8 cellular contexts compared by ENCODE assay signal in the genomic region with DNA sequence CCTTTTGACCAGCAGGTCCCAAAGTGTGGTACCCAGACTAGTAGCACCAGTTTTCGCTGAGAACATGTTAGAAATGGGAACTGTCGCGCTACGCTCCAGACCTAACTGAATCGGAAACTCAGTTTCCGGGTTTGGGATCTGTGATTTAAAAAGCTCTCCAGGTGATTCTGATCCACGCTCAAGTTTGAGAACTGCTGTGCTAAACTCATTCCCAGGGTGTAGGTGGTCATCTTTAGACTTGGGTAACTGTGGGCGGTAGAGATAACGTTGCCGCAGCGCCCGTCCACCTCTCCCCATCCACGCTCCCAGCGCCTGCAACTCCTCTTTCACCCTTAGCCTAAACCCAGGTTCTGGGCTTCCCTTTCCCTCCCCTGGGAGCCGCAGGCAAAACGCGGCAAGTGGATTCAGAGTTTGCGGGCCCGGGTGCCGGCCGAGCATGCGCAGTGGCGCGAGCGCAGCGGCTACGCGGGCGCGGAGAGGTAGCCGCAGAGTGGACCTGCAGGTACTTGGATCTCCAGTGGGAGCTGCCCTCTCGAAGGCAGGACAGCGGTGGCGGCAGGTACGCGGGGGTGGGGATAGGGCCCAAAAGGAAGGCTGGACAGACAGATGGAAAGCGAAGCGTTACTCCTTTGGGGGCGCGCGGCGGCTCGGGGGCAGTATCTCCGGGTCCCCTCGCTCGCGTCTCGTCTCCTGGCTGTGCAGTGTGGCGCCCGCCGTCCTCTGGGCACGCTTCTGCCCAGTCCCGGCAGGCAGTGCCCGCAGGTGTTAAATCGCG. TPM values are rescaled to one million over a fixed set of nuclear protein-coding genes. Genes with fewer than 3 reads are reported as not detected.
DNase-seq lines count a peak whose midpoint lies in the region; ATAC-seq and TF ChIP-seq lines count a peak whose summit lies in the region.

TSS of gene PLS1 (plus strand) at position 443 of the 775 bp plus-strand sequence. CDS start 67,845 bp downstream, outside the sequence.

- peak within 1 kb of the TSS; percentile 94 for H3K4me2 ChIP-seq in PC-9

- ATAC-seq in GM21619 (IDR thresholded peaks at IDR 0.05; ENCODE audit: unreplicated experiment) = peak; percentile 90
- ATAC-seq in activated T-cell treated with anti-CD3 and anti-CD28 coated beads, Interleukin-2, amount 50 U/mL, for 72 hours (replicated peaks in 1 of 2) = peak; percentile 93 to 95
- ATAC-seq in naive thymus-derived CD4-positive, alpha-beta T cell = peak; percentile 91
- peak; percentile 89 to 94 for ATAC-seq in stimulated activated naive B cell treated with anti-CD40 and anti-IgM and Interleukin-4, amounts not matched to agents 10 μg/mL and 1 μg/mL and 100 μg/mL, for 72 hours (replicated peaks)

- peak within 1 kb of the TSS; percentile 86 for H2AFZ ChIP-seq in PC-9

- intact Hi-C loops in PC-9 (cut with micrococcal nuclease; ENCODE audit: unreplicated experiment) = loop anchor here (1.0 to 5.0 kb wide), 5 partner anchors 17 to 405 kb away; partner anchors contain the start of genes ATR, TRPC1 and U2SURP
- intact Hi-C loops in naive thymus-derived CD4-positive, alpha-beta T cell (cut with micrococcal nuclease) = loop anchor here (1.0 to 5.0 kb wide), 7 partner anchors 9 to 1376 kb away; partner anchors contain the start of genes ATR (in 2 of the 2), TRPC1 (in 2 of the 2), DIPK2A (in 1 of the 2) and U2SURP (in 1 of the 2)

- no peaks in the 10 kb centered on the region for H3K27me3 ChIP-seq in PC-9 (ENCODE audit: insufficient read depth, low read depth)
- H3K27me3 ChIP-seq in naive thymus-derived CD4-positive, alpha-beta T cell (ENCODE audit: control insufficient read depth in 2 of 2, insufficient read depth in 2 of 2, low read length in 2 of 2) = no peaks in the 10 kb centered on the region

- peaks cover 35% of the 10 kb centered on the region for H3K79me2 ChIP-seq in PC-9 (ENCODE audit: low read depth)

- no peak for TF ChIP-seq CTCF in PC-9 (conservative IDR thresholded peaks at IDR 0.05)

- H3K27me3 Mint-ChIP-seq in activated T-cell treated with anti-CD3 and anti-CD28 coated beads, Interleukin-2, amount 50 U/mL, for 72 hours (ENCODE audit: low read depth) = no peaks in the 10 kb centered on the region
- peaks cover 0 to 11% (median 0%) of the 10 kb centered on the region in 5 donors for H3K27me3 Mint-ChIP-seq in naive thymus-derived CD4-positive, alpha-beta T cell
- peaks cover 0 to 3% of the 10 kb centered on the region in 2 donors for H3K27me3 Mint-ChIP-seq in stimulated activated naive B cell treated with anti-CD40 and anti-IgM and Interleukin-4, amounts not matched to agents 10 μg/mL and 1 μg/mL and 100 μg/mL, for 72 hours

- H4K20me1 ChIP-seq in PC-9 (ENCODE audit: insufficient read depth) = no peaks in the 10 kb centered on the region

- no peaks in the 10 kb centered on the region for H3K36me3 Mint-ChIP-seq in activated T-cell treated with anti-CD3 and anti-CD28 coated beads, Interleukin-2, amount 50 U/mL, for 72 hours (ENCODE audit: insufficient read depth in 2 of 2)
- peaks cover 0 to 6% (median 0%) of the 10 kb centered on the region in 5 donors for H3K36me3 Mint-ChIP-seq in naive thymus-derived CD4-positive, alpha-beta T cell
- no peaks in the 10 kb centered on the region for H3K36me3 Mint-ChIP-seq in stimulated activated naive B cell treated with anti-CD40 and anti-IgM and Interleukin-4, amounts not matched to agents 10 μg/mL and 1 μg/mL and 100 μg/mL, for 72 hours

- 0 out of 2 replicates have a peak, but pooled peaks cover 4% of the 10 kb centered on the region for H3K36me3 ChIP-seq in PC-9 (ENCODE audit: low read depth)
- H3K36me3 ChIP-seq in naive thymus-derived CD4-positive, alpha-beta T cell (ENCODE audit: control insufficient read depth in 2 of 3, insufficient read depth in 3 of 3, low read length in 3 of 3) = peaks cover 0 to 8% (median 0%) of the 10 kb centered on the region in 3 experiments

- peaks cover 19% of the 10 kb centered on the region; the same call in 1 of the 2 replicates for H3F3A ChIP-seq in PC-9 (ENCODE audit: insufficient read depth, low read depth)

- H3K4me3 ChIP-seq in Jurkat, Clone E6-1 (ENCODE audit: low read length) = peak within 1 kb of the TSS; percentile 68
- peak within 1 kb of the TSS; percentile 73 for H3K4me3 ChIP-seq in PC-9
- H3K4me3 ChIP-seq in naive thymus-derived CD4-positive, alpha-beta T cell (ENCODE audit: low read length) = peak within 1 kb of the TSS; percentile 82

- CTCF ChIA-PET in PC-9 (lab: Charles Lee) = no interaction called here
- CTCF ChIA-PET in naive thymus-derived CD4-positive, alpha-beta T cell (lab: Charles Lee) = interaction anchor here (0.7 kb wide), 1 partner anchor 407 kb away, joined by 3 read pairs; no protein-coding TSS in a partner anchor

- no peaks in the 10 kb centered on the region for H3K9me2 ChIP-seq in PC-9 (ENCODE audit: insufficient read depth)

- H3K27ac ChIP-seq in PC-9 = peak within 1 kb of the TSS; percentile 91
- peak within 1 kb of the TSS; percentile 67 for H3K27ac ChIP-seq in naive thymus-derived CD4-positive, alpha-beta T cell (ENCODE audit: low read depth, low read length)

- no peaks in the 10 kb centered on the region for H3K9me3 ChIP-seq in PC-9 (ENCODE audit: insufficient read depth, low read depth)
- H3K9me3 ChIP-seq in naive thymus-derived CD4-positive, alpha-beta T cell (ENCODE audit: control insufficient read depth in 2 of 3, low read length in 3 of 3) = no peaks in the 10 kb centered on the region

- DNase-seq in DMS79 (lab: John Stamatoyannopoulos, UW) = peak; percentile 86
- DNase-seq in Jurkat, Clone E6-1 (ENCODE audit: low read depth, low spot score) = peak; percentile 78
- DNase-seq in PC-9 = peak; percentile 80 to 99
- peak; percentile 85 to 93 for DNase-seq in activated T-cell treated with anti-CD3 and anti-CD28 coated beads, Interleukin-2, amount 50 U/mL, for 72 hours
- DNase-seq in fibroblast of gingiva (ENCODE audit: low read depth) = peak; percentile 59
- DNase-seq in naive thymus-derived CD4-positive, alpha-beta T cell = peak; percentile 74 to 97 (median 85)
- peak; percentile 77 for DNase-seq in stimulated activated naive B cell treated with anti-CD40 and anti-IgM and Interleukin-4, amounts not matched to agents 10 μg/mL and 1 μg/mL and 100 μg/mL, for 72 hours

- no peaks in the 10 kb centered on the region for H3K9me3 Mint-ChIP-seq in activated T-cell treated with anti-CD3 and anti-CD28 coated beads, Interleukin-2, amount 50 U/mL, for 72 hours
- H3K9me3 Mint-ChIP-seq in naive thymus-derived CD4-positive, alpha-beta T cell = peaks cover 0 to 4% (median 0%) of the 10 kb centered on the region in 11 donors
- H3K9me3 Mint-ChIP-seq in stimulated activated naive B cell treated with anti-CD40 and anti-IgM and Interleukin-4, amounts not matched to agents 10 μg/mL and 1 μg/mL and 100 μg/mL, for 72 hours = peaks cover 0 to 3% of the 10 kb centered on the region in 2 donors

- H3K27ac Mint-ChIP-seq in activated T-cell treated with anti-CD3 and anti-CD28 coated beads, Interleukin-2, amount 50 U/mL, for 72 hours = peak within 1 kb of the TSS; percentile 74
- peak within 1 kb of the TSS; percentile 83 to 95 (median 91) for H3K27ac Mint-ChIP-seq in naive thymus-derived CD4-positive, alpha-beta T cell
- peak within 1 kb of the TSS; percentile 80 for H3K27ac Mint-ChIP-seq in stimulated activated naive B cell treated with anti-CD40 and anti-IgM and Interleukin-4, amounts not matched to agents 10 μg/mL and 1 μg/mL and 100 μg/mL, for 72 hours

- POLR2A ChIA-PET in PC-9 (lab: Charles Lee; ENCODE audit: unreplicated experiment) = interaction anchor here (0.7 kb wide), 1 partner anchor 402 kb away, joined by 3 read pairs; no protein-coding TSS in a partner anchor
- POLR2A ChIA-PET in naive thymus-derived CD4-positive, alpha-beta T cell (lab: Charles Lee) = interaction anchor here (0.6 to 5.0 kb wide), 4 partner anchors 15 to 406 kb away, joined by 3 to 30 read pairs (median 4); partner anchors contain the start of gene ATR

- TSS peak; percentile 99 for BruUV-seq in PC-9 (replicated peaks; lab: Mats Ljungman, UMichigan)

- H3K4me1 ChIP-seq in PC-9 (replicated peaks; ENCODE audit: insufficient read depth) = peaks cover 30% of the 10 kb centered on the region
- peaks cover 0 to 3% of the 10 kb centered on the region in 2 donors for H3K4me1 ChIP-seq in naive thymus-derived CD4-positive, alpha-beta T cell (ENCODE audit: control insufficient read depth in 2 of 2, insufficient read depth in 2 of 2, low read length in 2 of 2)

- peaks cover 23% of the 10 kb centered on the region for H3K4me1 Mint-ChIP-seq in activated T-cell treated with anti-CD3 and anti-CD28 coated beads, Interleukin-2, amount 50 U/mL, for 72 hours (ENCODE audit: low read depth)
- peaks cover 0 to 32% (median 20%) of the 10 kb centered on the region in 7 donors for H3K4me1 Mint-ChIP-seq in naive thymus-derived CD4-positive, alpha-beta T cell
- peaks cover 6 to 13% of the 10 kb centered on the region in 2 donors for H3K4me1 Mint-ChIP-seq in stimulated activated naive B cell treated with anti-CD40 and anti-IgM and Interleukin-4, amounts not matched to agents 10 μg/mL and 1 μg/mL and 100 μg/mL, for 72 hours

- H3K4me3 Mint-ChIP-seq in activated T-cell treated with anti-CD3 and anti-CD28 coated beads, Interleukin-2, amount 50 U/mL, for 72 hours = peak within 1 kb of the TSS; percentile 97 to 99
- peak within 1 kb of the TSS; percentile 96 to 100 (median 98) for H3K4me3 Mint-ChIP-seq in naive thymus-derived CD4-positive, alpha-beta T cell
- H3K4me3 Mint-ChIP-seq in stimulated activated naive B cell treated with anti-CD40 and anti-IgM and Interleukin-4, amounts not matched to agents 10 μg/mL and 1 μg/mL and 100 μg/mL, for 72 hours = peak within 1 kb of the TSS; percentile 96 to 99

RNA-seq across cellular contexts. Expression of gene PLS1, which starts in this region (rescaled TPM):
- polyA plus RNA-seq in Jurkat, Clone E6-1 (2012; ENCODE audit: insufficient read depth, insufficient read length) = 21.8 TPM
- 50.4 and 53.8 TPM in 2 replicates for total RNA-seq in PC-9 (2021)
- 1 to 10 TPM; 3.2 to 5.3 TPM for total RNA-seq in activated T-cell treated with anti-CD3 and anti-CD28 coated beads, Interleukin-2, amount 50 U/mL, for 72 hours
- 1 to 10 TPM; 1.6 to 2.8 (median 2.0) TPM for total RNA-seq in naive thymus-derived CD4-positive, alpha-beta T cell
- polyA plus RNA-seq in naive thymus-derived CD4-positive, alpha-beta T cell = 1 to 10 TPM; 3.7 to 6.4 TPM

Comparison
In these comparisons a context has a peak if more than half of its experiments do, and no peak if none do; other contexts are left out.
1. Peak in every context shown above with its lines: DNase-seq, ATAC-seq, H3K4me3 ChIP-seq and H3K27ac ChIP-seq.